In genomic region chr7:148882668-148883232, GRCh38 we compare ENCODE assay signal across 8 cellular contexts. TPM values are rescaled to one million over a fixed set of nuclear protein-coding genes. Genes with fewer than 3 reads are reported as not detected.
A peak's percentile ranks its signal among the peaks of the same experiment; 100 is the strongest.
DNase-seq lines count a peak whose midpoint lies in the region; ATAC-seq, FAIRE-seq and TF ChIP-seq lines count a peak whose summit lies in the region.

No MANE protein-coding gene starts in this region.

- H3K9me3 Mint-ChIP-seq in progenitor cell of endocrine pancreas (ENCODE audit: low read depth), result no peaks in the 10 kb centered on the region

- peak overlapping the region; percentile 95 for H3K4me3 Mint-ChIP-seq in progenitor cell of endocrine pancreas (ENCODE audit: low read depth)

- FAIRE-seq in HTR-8/SVneo (lab: Jason Lieb, UNC), result no peak

- H3K27ac ChIP-seq in Peyer's patch, result peak overlapping the region in 3 of 4 donors; percentile 91 to 98 (median 97)
- peak overlapping the region in 2 of 4 donors; percentile 88 to 98 for H3K27ac ChIP-seq in esophagus muscularis mucosa (replicated peaks in 1 of 4)

- H3K27me3 Mint-ChIP-seq in progenitor cell of endocrine pancreas, result no peaks in the 10 kb centered on the region

- intact Hi-C loops in esophagus muscularis mucosa (cut with DNase I), result loop anchor here (5.0 kb wide), 2 partner anchors 60 to 180 kb away; no protein-coding TSS in a partner anchor

- DNase-seq in NCI-H524 (lab: John Stamatoyannopoulos, UW), result peak; percentile 13 to 63
- DNase-seq in NCI-H524 treated with DMSO at 0.1 percent for 48 hours (lab: John Stamatoyannopoulos, UW), result no peak
- no peak for DNase-seq in Peyer's patch
- DNase-seq in esophagus muscularis mucosa (ENCODE audit: extremely low spot score), result no peak
- no peak for DNase-seq in progenitor cell of endocrine pancreas (ENCODE audit: low spot score, unreplicated experiment)
- no peak for DNase-seq in islet precursor cell
- no peak for DNase-seq in HTR-8/SVneo (ENCODE audit: insufficient read length, low spot score)

- TF ChIP-seq CTCF in Peyer's patch (IDR thresholded peaks at IDR 0.05) (no peak), esophagus muscularis mucosa (IDR thresholded peaks at IDR 0.05) (no peak), progenitor cell of endocrine pancreas (IDR thresholded peaks at IDR 0.05; ENCODE audit: unreplicated experiment) (no peak)

- peaks cover 0 to 3% (median 0%) of the 10 kb centered on the region in 4 donors for H3K4me1 ChIP-seq in Peyer's patch
- H3K4me1 ChIP-seq in esophagus muscularis mucosa, result peaks cover 0 to 18% (median 17%) of the 10 kb centered on the region in 4 donors

- peaks cover 12% of the 10 kb centered on the region for H3K4me1 Mint-ChIP-seq in progenitor cell of endocrine pancreas (ENCODE audit: low read depth)

- peaks cover 1% of the 10 kb centered on the region for H3K36me3 Mint-ChIP-seq in progenitor cell of endocrine pancreas (ENCODE audit: insufficient read depth)

- H3K9me3 ChIP-seq in Peyer's patch, result no peaks in the 10 kb centered on the region
- no peaks in the 10 kb centered on the region for H3K9me3 ChIP-seq in esophagus muscularis mucosa

- no peak for TF ChIP-seq EP300 in esophagus muscularis mucosa (IDR thresholded peaks at IDR 0.05)

- H3K27ac Mint-ChIP-seq in progenitor cell of endocrine pancreas, result peak overlapping the region; percentile 98

- ATAC-seq in HG02571 (IDR thresholded peaks at IDR 0.05; ENCODE audit: unreplicated experiment), result no peak

- H3K4me3 ChIP-seq in Peyer's patch (peak overlapping the region; percentile 94 to 99 (median 95)), esophagus muscularis mucosa (peak overlapping the region; percentile 84 to 97 (median 94))

- TF ChIP-seq POLR2A in Peyer's patch (IDR thresholded peaks at IDR 0.05) (no peak), esophagus muscularis mucosa (IDR thresholded peaks at IDR 0.05; ENCODE audit: low read depth) (no peak)

- H3K27me3 ChIP-seq in Peyer's patch (no peaks in the 10 kb centered on the region), esophagus muscularis mucosa (peaks cover 0 to 18% (median 2%) of the 10 kb centered on the region in 4 donors)

- 5% methylated on average over 12 of the region's 12 CpGs for WGBS in esophagus muscularis mucosa

- H3K36me3 ChIP-seq in Peyer's patch (no peaks in the 10 kb centered on the region), esophagus muscularis mucosa (no peaks in the 10 kb centered on the region)

RNA-seq across cellular contexts. Expression of gene EZH2, which starts 1.3 kb away (rescaled TPM):
- total RNA-seq in Peyer's patch (10 to 100 TPM in 1 of 4 donors, 1 to 10 TPM in 3; 7.4 to 30.5 (median 8.2) TPM), esophagus muscularis mucosa (under 1 TPM in 3 of 4 donors, not detected in 1; 0.33 to 0.52 (median 0.45) TPM), progenitor cell of endocrine pancreas (56.6 and 57.6 TPM in 2 replicates)

Comparison
In these comparisons a context has a peak if more than half of its experiments do, and no peak if none do; other contexts are left out.
1. DNase-seq: peak in NCI-H524 (2 of 2); none in NCI-H524 treated with DMSO at 0.1 percent for 48 hours (single experiment), Peyer's patch (0 of 3), esophagus muscularis mucosa (single experiment), progenitor cell of endocrine pancreas (single experiment), islet precursor cell (single experiment) and HTR-8/SVneo (single experiment).
2. RNA of gene EZH2, which starts 1.3 kb away (total RNA-seq): 56.6 to 57.6 TPM in progenitor cell of endocrine pancreas and 7.4 to 30.5 TPM in Peyer's patch; 0.33 to 0.52 TPM in esophagus muscularis mucosa; every median in the first group is over 4 times any median in the second.